9 cellular contexts compared by ENCODE assay signal in genomic region chr2:239327536-239328305, GRCh38.
DNase-seq lines count a peak whose midpoint lies in the region; ATAC-seq and TF ChIP-seq lines count a peak whose summit lies in the region.
"Had no signal": no experiment of that assay in that cellular context is flagged by ENCODE, and none has a peak within 500 bp of the region (broad histone marks: within the 10 kb centered on the region; RNA-seq: fewer than 3 reads in every experiment).

No MANE protein-coding gene starts in this region.

- peaks cover 19% of the 10 kb centered on the region for H3K4me1 Mint-ChIP-seq in progenitor cell of endocrine pancreas (ENCODE audit: low read depth)

- DNase-seq in progenitor cell of endocrine pancreas (ENCODE audit: low spot score, unreplicated experiment) (no peak), NCI-H1048 (lab: John Stamatoyannopoulos, UW) (no peak), NCI-H226 (no peak), COLO829 (ENCODE audit: low spot score) (no peak)
- DNase-seq: NCI-H446 had no signal

- H3K27me3 ChIP-seq in duodenal mucosa (ENCODE audit: control insufficient read depth in 1 of 2, insufficient read depth in 2 of 2, low read length in 2 of 2): no peaks in the 10 kb centered on the region

- H3K9me3 ChIP-seq in duodenal mucosa (ENCODE audit: control insufficient read depth in 1 of 2, low read length in 2 of 2): no peaks in the 10 kb centered on the region

- no peak for TF ChIP-seq CTCF in progenitor cell of endocrine pancreas (IDR thresholded peaks at IDR 0.05; ENCODE audit: unreplicated experiment)

- H3K36me3 Mint-ChIP-seq in progenitor cell of endocrine pancreas (ENCODE audit: insufficient read depth): peaks cover 1% of the 10 kb centered on the region

- H3K36me3 ChIP-seq in duodenal mucosa (ENCODE audit: control insufficient read depth in 1 of 2, insufficient read depth in 2 of 2, low read length in 2 of 2): no peaks in the 10 kb centered on the region

- ATAC-seq in GM18511 (IDR thresholded peaks at IDR 0.05; ENCODE audit: unreplicated experiment) (peak; percentile 35), HG03108 (IDR thresholded peaks at IDR 0.05; ENCODE audit: unreplicated experiment) (peak; percentile 39), GM21526 (IDR thresholded peaks at IDR 0.05; ENCODE audit: low FRiP score, unreplicated experiment) (no peak)

- H3K4me3 Mint-ChIP-seq in progenitor cell of endocrine pancreas (ENCODE audit: low read depth): no peak overlapping the region

- H3K9me3 Mint-ChIP-seq in progenitor cell of endocrine pancreas (ENCODE audit: low read depth): no peaks in the 10 kb centered on the region

- peak overlapping the region in 1 of 2 donors; percentile 3 for H3K4me3 ChIP-seq in duodenal mucosa (ENCODE audit: low read depth in 1 of 2, low read length in 2 of 2)

- H3K27me3 Mint-ChIP-seq in progenitor cell of endocrine pancreas: no peaks in the 10 kb centered on the region

- peaks cover 39 to 41% of the 10 kb centered on the region in 2 donors for H3K4me1 ChIP-seq in duodenal mucosa (ENCODE audit: control insufficient read depth in 1 of 2, insufficient read depth in 2 of 2, low read length in 2 of 2)

- H3K9ac ChIP-seq in duodenal mucosa (ENCODE audit: low read depth in 1 of 2, low read length in 2 of 2): peak overlapping the region; percentile 15 to 31

- peak overlapping the region; percentile 51 for H3K27ac Mint-ChIP-seq in progenitor cell of endocrine pancreas

- H3K27ac ChIP-seq in duodenal mucosa (ENCODE audit: low read depth, low read length): peak overlapping the region; percentile 15
